In genomic region chr3:150220041-150220440, GRCh38 we compare ENCODE assay signal across 19 cellular contexts.
"Had no signal": no experiment of that assay in that cellular context is flagged by ENCODE, and none has a peak within 500 bp of the region (broad histone marks: within the 10 kb centered on the region; RNA-seq: fewer than 3 reads in every experiment).

No MANE protein-coding gene starts in this region.

- ATAC-seq: activated CD8-positive, alpha-beta T cell treated with anti-CD3 and anti-CD28 coated beads for 36 hours; activated T-helper 17 cell treated with anti-CD3 and anti-CD28 coated beads, Interleukin-2, amount 50 U/mL, for 72 hours; body of pancreas; lower lobe of right lung; stimulated activated memory B cell treated with anti-CD40 and anti-IgM and Interleukin-4, amounts not matched to agents 10 μg/mL and 1 μg/mL and 100 μg/mL, for 72 hours had no signal

- DNase-seq: activated CD4-positive, alpha-beta T cell treated with anti-CD3 and anti-CD28 coated beads for 48 hours; activated CD4-positive, CD25-positive, alpha-beta regulatory T cell; activated CD8-positive, alpha-beta T cell treated with anti-CD3 and anti-CD28 coated beads for 36 hours; activated naive CD4-positive, alpha-beta T cell treated with anti-CD3 and anti-CD28 coated beads for 36 hours; activated T-cell treated with anti-CD3 and anti-CD28 coated beads, Interleukin-2, amount 50 U/mL, for 1 hour; body of pancreas; caudate nucleus; dorsolateral prefrontal cortex; hippocampal formation; islet precursor cell; lower lobe of right lung; occipital lobe; retina; spleen; stimulated activated CD4-positive, alpha-beta T cell treated with anti-CD3 and anti-CD28 coated beads, Interleukin-4, amount 100 ng/mL, for 4 hours; testis; upper lobe of left lung had no signal
